In genomic region chr11:67451658-67451976, GRCh38 we compare ENCODE assay signal across 1 cellular context.
TF ChIP-seq lines count a peak whose summit lies in the region.

No MANE protein-coding gene starts in this region.

TF ChIP-seq in GM12878, 131 proteins besides CTCF, POLR2A, EP300 and RAD21:
- no peak for TF ChIP-seq KAT2A (conservative IDR thresholded peaks at IDR 0.05; ENCODE audit: control insufficient read depth, low read depth, low read length)
- no peak for TF ChIP-seq EED (IDR thresholded peaks at IDR 0.05; ENCODE audit: low read depth)
- TF ChIP-seq NRF1 (conservative IDR thresholded peaks at IDR 0.05; ENCODE audit: low read depth, low read length): no peak
- no peak for TF ChIP-seq BMI1 (IDR thresholded peaks at IDR 0.05; ENCODE audit: borderline replicate concordance)
- TF ChIP-seq ZNF207 (IDR thresholded peaks at IDR 0.05; ENCODE audit: borderline replicate concordance): no peak
- TF ChIP-seq RFX5 (IDR thresholded peaks at IDR 0.05; ENCODE audit: low read depth, low read length): no peak
- no peak for TF ChIP-seq ZNF217 (IDR thresholded peaks at IDR 0.05)
- TF ChIP-seq RELB (IDR thresholded peaks at IDR 0.05; ENCODE audit: low read depth): no peak
- TF ChIP-seq SUPT20H (IDR thresholded peaks at IDR 0.05; ENCODE audit: borderline replicate concordance, control insufficient read depth, low read depth, low read length): no peak
- TF ChIP-seq SIN3A (IDR thresholded peaks at IDR 0.05; ENCODE audit: low read depth, low read length): no peak
- TF ChIP-seq FOS (IDR thresholded peaks at IDR 0.05; ENCODE audit: borderline replicate concordance, extremely low read depth, insufficient read length): no peak
- no peak for TF ChIP-seq BRCA1 (IDR thresholded peaks at IDR 0.05; ENCODE audit: low read depth, low read length)
